Comparison of ENCODE assay signal across 15 cellular contexts in the genomic region with DNA sequence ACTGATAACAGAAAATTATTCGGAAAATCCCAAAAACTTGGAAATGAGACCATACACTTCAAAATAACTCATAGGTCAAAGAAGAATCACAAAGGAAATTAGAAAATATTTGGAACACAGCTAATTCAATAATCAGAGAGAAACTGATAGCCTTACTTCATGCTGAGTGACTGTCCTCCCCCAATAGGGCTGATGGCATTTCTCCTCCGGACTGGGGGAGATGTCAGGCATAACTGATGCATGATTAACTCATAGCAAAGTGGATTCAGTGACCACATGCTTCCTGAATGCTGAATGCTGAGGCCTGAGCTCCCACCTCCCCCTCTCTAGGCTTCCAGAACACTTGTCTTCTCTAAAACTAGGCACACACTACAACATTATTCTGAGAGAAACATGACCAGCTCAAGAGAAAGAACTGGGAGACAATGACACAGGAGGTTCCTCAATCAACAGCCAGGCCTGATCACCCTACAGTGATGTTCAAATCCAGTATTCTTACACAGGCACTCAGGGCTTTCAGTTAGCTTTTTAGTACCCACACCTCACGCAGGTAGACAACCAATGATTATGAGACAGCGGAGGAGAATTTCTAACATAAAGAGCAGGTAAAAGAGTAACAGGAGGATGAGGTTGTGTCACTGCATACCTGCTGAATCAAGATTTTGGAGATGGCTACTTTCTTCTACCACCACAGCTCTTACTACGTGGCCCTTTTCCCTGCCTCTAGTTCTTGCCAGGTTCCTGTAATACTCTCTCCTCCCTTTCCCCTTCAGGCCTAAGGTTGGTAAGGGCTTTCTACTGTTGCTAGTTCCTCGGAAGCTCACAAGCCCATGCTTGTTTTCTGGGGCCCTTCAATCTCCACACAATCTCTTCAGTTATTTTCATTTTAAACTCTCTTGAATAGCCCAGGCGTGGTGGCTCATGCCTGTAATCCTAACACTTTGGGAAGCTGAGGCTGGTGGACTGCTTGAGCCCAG.
DNase-seq lines count a peak whose midpoint lies in the region; ATAC-seq, FAIRE-seq and TF ChIP-seq lines count a peak whose summit lies in the region.
"Had no signal": no experiment of that assay in that cellular context is flagged by ENCODE, and none has a peak within 500 bp of the region (broad histone marks: within the 10 kb centered on the region; RNA-seq: fewer than 3 reads in every experiment).

No MANE protein-coding gene starts in this region.

- H2AFZ ChIP-seq in osteoblast (ENCODE audit: low read length), result no peak overlapping the region

- peak overlapping the region; percentile 43 for H3K4me2 ChIP-seq in osteoblast (ENCODE audit: insufficient read depth, low read length)

- H3K4me1 ChIP-seq in osteoblast (ENCODE audit: insufficient read depth, low read length), result peaks cover 49% of the 10 kb centered on the region
- H3K4me1 ChIP-seq in A673 (ENCODE audit: insufficient read depth, low read length, poor library complexity, severe bottlenecking), result no peaks in the 10 kb centered on the region
- H3K4me1 ChIP-seq in uterus, result no peaks in the 10 kb centered on the region
- H3K4me1 ChIP-seq: HAP-1 had no signal

- no peaks in the 10 kb centered on the region for H4K20me1 ChIP-seq in osteoblast (ENCODE audit: insufficient read depth, low read length)

- H3K79me2 ChIP-seq in osteoblast (ENCODE audit: insufficient read depth, low read length), result peaks cover 13% of the 10 kb centered on the region

- no peak for TF ChIP-seq POLR2A in uterus (IDR thresholded peaks at IDR 0.05)

- intact Hi-C loops in A673 (cut with micrococcal nuclease; ENCODE audit: unreplicated experiment) (no loop called here), uterus (cut with DNase I; ENCODE audit: low total_unique reads) (no loop called here)

- TF ChIP-seq CTCF in osteoblast (IDR thresholded peaks at IDR 0.05; ENCODE audit: extremely low read depth, low read depth, low read length) (no peak), A673 (conservative IDR thresholded peaks at IDR 0.05; ENCODE audit: low read depth, low read length) (no peak), uterus (IDR thresholded peaks at IDR 0.05) (no peak)

- H3K4me3 ChIP-seq in osteoblast (ENCODE audit: insufficient read depth, low read length) (no peak overlapping the region), A673 (ENCODE audit: low read depth, low read length, poor library complexity, severe bottlenecking) (no peak overlapping the region), uterus (no peak overlapping the region)
- H3K4me3 ChIP-seq: HAP-1 had no signal

- H3K27me3 ChIP-seq in osteoblast (ENCODE audit: insufficient read depth, low read length), result no peaks in the 10 kb centered on the region
- peaks cover 50% of the 10 kb centered on the region for H3K27me3 ChIP-seq in A673 (replicated peaks; ENCODE audit: insufficient read depth, low read depth, low read length, poor library complexity)
- no peaks in the 10 kb centered on the region for H3K27me3 ChIP-seq in uterus

- H3K27ac ChIP-seq in osteoblast (ENCODE audit: low read depth, low read length) (peak overlapping the region; percentile 81), A673 (ENCODE audit: low read depth, low read length, poor library complexity, severe bottlenecking) (no peak overlapping the region), uterus (no peak overlapping the region)

- no peak for ATAC-seq in HG03025 (IDR thresholded peaks at IDR 0.05; ENCODE audit: low FRiP score, unreplicated experiment)
- ATAC-seq: activated CD4-positive, CD25-positive, alpha-beta regulatory T cell treated with anti-CD3 and anti-CD28 coated beads, Interleukin-2, amount 50 U/mL, for 24 hours had no signal

- BruUV-seq in A673 (replicated peaks; lab: Mats Ljungman, UMichigan), result no TSS peak

- H3K36me3 ChIP-seq in osteoblast (ENCODE audit: insufficient read depth, low read length) (no peaks in the 10 kb centered on the region), A673 (ENCODE audit: insufficient read depth, low read length, poor library complexity, severe bottlenecking) (no peaks in the 10 kb centered on the region), uterus (no peaks in the 10 kb centered on the region)
- H3K36me3 ChIP-seq: HAP-1 had no signal

- no peaks in the 10 kb centered on the region for H3K9me3 ChIP-seq in osteoblast (ENCODE audit: low read depth, low read length)
- H3K9me3 ChIP-seq in A673 (ENCODE audit: low read depth, low read length, poor library complexity, severe bottlenecking), result no peaks in the 10 kb centered on the region
- no peaks in the 10 kb centered on the region for H3K9me3 ChIP-seq in uterus
- H3K9me3 ChIP-seq: HAP-1 had no signal

- DNase-seq in GM03348 (ENCODE audit: low spot score) (peak; percentile 80), RCC 7860 (ENCODE audit: low spot score) (peak; percentile 81), dermis blood vessel endothelial cell (peak; percentile 5), osteoblast (ENCODE audit: insufficient read length, low spot score, missing footprints) (peak; percentile 88), A673 (ENCODE audit: low spot score) (no peak), uterus (no peak), T1000 (lab: John Stamatoyannopoulos, UW) (no peak)
- DNase-seq: activated naive CD4-positive, alpha-beta T cell; kidney; NCI-H1694; posterior cingulate gyrus had no signal

- POLR2A ChIA-PET in A673 (lab: Charles Lee; ENCODE audit: low non-redundant PET), result interaction anchor here (0.5 kb wide), 1 partner anchor 370 kb away, joined by 3 read pairs; no protein-coding TSS in a partner anchor

- peak; percentile 90 for FAIRE-seq in RCC 7860 (lab: Jason Lieb, UNC)
- FAIRE-seq: endometrium, kidney had no signal

- CTCF ChIA-PET in A673 (lab: Charles Lee), result no interaction called here

Comparison
In these comparisons a context has a peak if more than half of its experiments do, and no peak if none do; other contexts are left out.
1. DNase-seq: peak in GM03348 (single experiment), RCC 7860 (single experiment), dermis blood vessel endothelial cell (single experiment) and osteoblast (single experiment); none in A673 (single experiment), uterus (0 of 2) and T1000 (single experiment).